In genomic region chr12:94802796-94803195, GRCh38 we compare ENCODE assay signal across 31 cellular contexts.
"Had no signal": no experiment of that assay in that cellular context is flagged by ENCODE, and none has a peak within 500 bp of the region (broad histone marks: within the 10 kb centered on the region; RNA-seq: fewer than 3 reads in every experiment).

No MANE protein-coding gene starts in this region.

- ATAC-seq: activated CD8-positive, alpha-beta T cell treated with anti-CD3 and anti-CD28 coated beads for 36 hours; activated naive CD4-positive, alpha-beta T cell treated with anti-CD3 and anti-CD28 coated beads, Interleukin-2, amount 50 U/mL, for 72 hours; activated T-cell treated with anti-CD3 and anti-CD28 coated beads, Interleukin-2, amount 50 U/mL, for 4 hours; activated T-cell treated with anti-CD3 and anti-CD28 coated beads, Interleukin-2, amount 50 U/mL, for 72 hours; activated T-helper 17 cell treated with anti-CD3 and anti-CD28 coated beads, Interleukin-2, amount 50 U/mL, for 72 hours; body of pancreas had no signal

- H3K9me3 ChIP-seq: adrenal gland, body of pancreas, breast epithelium had no signal

- H3K4me1 ChIP-seq: adrenal gland, body of pancreas, breast epithelium had no signal

- H3K27ac ChIP-seq: adrenal gland, body of pancreas, brain microvascular endothelial cell, breast epithelium, VCaP had no signal

- H3K27me3 ChIP-seq: adrenal gland, body of pancreas, brain microvascular endothelial cell, breast epithelium had no signal

- H3K36me3 ChIP-seq: adrenal gland, brain microvascular endothelial cell, breast epithelium had no signal

- H3K4me3 ChIP-seq: adrenal gland, body of pancreas, breast epithelium had no signal

- DNase-seq: activated B cell treated with CpG ODN at 0.5 μM for 24 hours; activated CD4-positive, alpha-beta memory T cell treated with anti-CD3 and anti-CD28 coated beads for 36 hours; activated CD4-positive, alpha-beta T cell treated with anti-CD3 and anti-CD28 coated beads for 4 hours; activated CD4-positive, alpha-beta T cell treated with anti-CD3 and anti-CD28 coated beads, Interleukin-2, amount 10 ng/mL, durations not matched to agents 24 days and 14 days; activated CD4-positive, alpha-beta T cell treated with anti-CD3 and anti-CD28 coated beads, Interleukin-2, amount 50 U/mL, for 1 hour; activated CD4-positive, alpha-beta T cell treated with anti-CD3 and anti-CD28 coated beads, Interleukin-2, amount 50 U/mL, for 4 hours; activated CD4-positive, CD25-positive, alpha-beta regulatory T cell treated with anti-CD3 and anti-CD28 coated beads, Interleukin-2, amount 50 U/mL, for 72 hours; activated CD8-positive, alpha-beta memory T cell treated with anti-CD3 and anti-CD28 coated beads, Interleukin-2, amount 50 U/mL, for 4 hours; activated CD8-positive, alpha-beta T cell treated with anti-CD3 and anti-CD28 coated beads for 36 hours; activated effector memory CD4-positive, alpha-beta T cell treated with anti-CD3 and anti-CD28 coated beads, Interleukin-2, amount 50 U/mL, for 16 hours; activated gamma-delta T cell treated with Interleukin-2 at 50 U/mL for 16 hours; activated naive CD4-positive, alpha-beta T cell; activated naive CD4-positive, alpha-beta T cell treated with anti-CD3 and anti-CD28 coated beads for 36 hours; activated naive CD4-positive, alpha-beta T cell treated with anti-CD3 and anti-CD28 coated beads, Interleukin-2, amount 50 U/mL, for 16 hours; activated naive CD8-positive, alpha-beta T cell treated with anti-CD3 and anti-CD28 coated beads for 36 hours; activated T-cell treated with anti-CD3 and anti-CD28 coated beads for 4 hours; activated T-cell treated with anti-CD3 and anti-CD28 coated beads, Interleukin-2, amount 50 U/mL, for 1 hour; activated T-cell treated with anti-CD3 and anti-CD28 coated beads, Interleukin-2, amount 50 U/mL, for 4 hours; activated T-cell treated with anti-CD3 and anti-CD28 coated beads, Interleukin-2, amount 50 U/mL, for 72 hours; adrenal gland; amniotic stem cell; aorta; body of pancreas; brain microvascular endothelial cell; central memory CD4-positive, alpha-beta T cell; T-helper 2 cell; T-helper 9 cell had no signal
